Comparison of ENCODE assay signal across 22 cellular contexts in the genomic region with DNA sequence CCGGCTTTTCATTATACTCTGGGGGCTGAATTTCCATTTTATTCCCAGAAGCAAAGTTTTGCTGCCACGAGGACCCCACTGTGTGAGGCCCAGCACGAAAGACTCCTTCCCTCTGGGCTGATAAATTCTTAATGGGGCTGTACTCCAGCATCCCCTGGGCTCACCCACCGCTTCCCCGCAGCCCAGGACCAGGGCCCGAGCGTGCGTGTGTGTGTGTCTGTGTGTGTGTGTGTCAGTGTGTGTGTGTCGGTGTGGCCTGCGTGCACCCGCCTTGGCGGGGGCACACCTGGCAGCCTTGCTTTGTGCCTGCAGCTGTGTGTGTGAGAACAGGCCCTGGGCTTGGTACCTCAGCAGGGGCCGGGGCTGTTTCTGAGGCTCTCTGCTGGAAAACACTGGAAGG.
"Had no signal": no experiment of that assay in that cellular context is flagged by ENCODE, and none has a peak within 500 bp of the region (broad histone marks: within the 10 kb centered on the region; RNA-seq: fewer than 3 reads in every experiment).

No MANE protein-coding gene starts in this region.

- H3K9me3 ChIP-seq: esophagus squamous epithelium, gastroesophageal sphincter, ovary, right lobe of liver, suprapubic skin, thyroid gland had no signal

- DNase-seq: effector memory CD8-positive, alpha-beta T cell; esophagus squamous epithelium; foreskin fibroblast; head of caudate nucleus; hippocampal formation; left colon; left ventricle myocardium superior; mesenchymal stem cell; naive B cell; nucleus accumbens; ovary; right lobe of liver; stimulated activated CD4-positive, alpha-beta T cell treated with anti-CD3 and anti-CD28 coated beads, Interleukin-4, amount 100 ng/mL, for 1 hour; stimulated activated CD8-positive, alpha-beta memory T cell treated with anti-CD3 and anti-CD28 coated beads, Interleukin-4, amount 100 ng/mL, for 48 hours; stimulated activated naive CD8-positive, alpha-beta T cell treated with anti-CD3 and anti-CD28 coated beads, Interleukin-15, Interleukin-2, amounts not matched to agents 100 U/mL and 50 U/mL, for 24 hours; thyroid gland had no signal

- H3K27me3 ChIP-seq: esophagus squamous epithelium, gastroesophageal sphincter, ovary, right lobe of liver, suprapubic skin, thyroid gland had no signal

- H3K27ac ChIP-seq: esophagus squamous epithelium, gastroesophageal sphincter, ovary, right lobe of liver, suprapubic skin, thyroid gland had no signal

- H3K27ac Mint-ChIP-seq: nephron; stimulated activated effector memory CD8-positive, alpha-beta T cell treated with anti-CD3 and anti-CD28 coated beads, Interleukin-12 subunit alpha, Interleukin-12 subunit beta, amount 100 ng/mL, for 72 hours; type B pancreatic cell had no signal

- H3K36me3 Mint-ChIP-seq: naive B cell; stimulated activated effector memory CD8-positive, alpha-beta T cell treated with anti-CD3 and anti-CD28 coated beads, Interleukin-12 subunit alpha, Interleukin-12 subunit beta, amount 100 ng/mL, for 72 hours had no signal

- H3K9me3 Mint-ChIP-seq: effector memory CD8-positive, alpha-beta T cell; naive B cell; nephron; stimulated activated effector memory CD8-positive, alpha-beta T cell treated with anti-CD3 and anti-CD28 coated beads, Interleukin-12 subunit alpha, Interleukin-12 subunit beta, amount 100 ng/mL, for 72 hours; type B pancreatic cell had no signal

- H3K36me3 ChIP-seq: esophagus squamous epithelium, gastroesophageal sphincter, ovary, right lobe of liver, suprapubic skin, thyroid gland had no signal

- H3K4me1 Mint-ChIP-seq: naive B cell; stimulated activated effector memory CD8-positive, alpha-beta T cell treated with anti-CD3 and anti-CD28 coated beads, Interleukin-12 subunit alpha, Interleukin-12 subunit beta, amount 100 ng/mL, for 72 hours had no signal

- H3K4me3 ChIP-seq: esophagus squamous epithelium, gastroesophageal sphincter, lung, ovary, right lobe of liver, suprapubic skin, thyroid gland had no signal

- ATAC-seq: effector memory CD8-positive, alpha-beta T cell; gastroesophageal sphincter; left colon; left ventricle myocardium superior; right lobe of liver; stimulated activated effector memory CD8-positive, alpha-beta T cell treated with anti-CD3 and anti-CD28 coated beads, Interleukin-12 subunit alpha, Interleukin-12 subunit beta, amount 100 ng/mL, for 72 hours; stimulated activated naive CD8-positive, alpha-beta T cell treated with anti-CD3 and anti-CD28 coated beads, Interleukin-15, Interleukin-2, amounts not matched to agents 100 U/mL and 50 U/mL, for 24 hours had no signal

- H3K4me3 Mint-ChIP-seq: effector memory CD8-positive, alpha-beta T cell; naive B cell; nephron; stimulated activated effector memory CD8-positive, alpha-beta T cell treated with anti-CD3 and anti-CD28 coated beads, Interleukin-12 subunit alpha, Interleukin-12 subunit beta, amount 100 ng/mL, for 72 hours; type B pancreatic cell had no signal

- H3K27me3 Mint-ChIP-seq: type B pancreatic cell had no signal
